ENCODE assay signal across 6 cellular contexts in genomic region chrX:152925835-152926234, GRCh38.
"Had no signal": no experiment of that assay in that cellular context is flagged by ENCODE, and none has a peak within 500 bp of the region (broad histone marks: within the 10 kb centered on the region; RNA-seq: fewer than 3 reads in every experiment).

No MANE protein-coding gene starts in this region.

- H3K4me3 ChIP-seq: colonic mucosa, left ventricle myocardium inferior, sigmoid colon had no signal

- H3K36me3 ChIP-seq: colonic mucosa, left ventricle myocardium inferior, sigmoid colon had no signal

- DNase-seq: activated CD8-positive, alpha-beta memory T cell treated with anti-CD3 and anti-CD28 coated beads, Interleukin-2, amount 50 U/mL, for 48 hours; left ventricle myocardium inferior; sigmoid colon had no signal

- H3K27me3 ChIP-seq: colonic mucosa, foreskin keratinocyte, sigmoid colon had no signal

- H3K9me3 ChIP-seq: colonic mucosa, left ventricle myocardium inferior, sigmoid colon had no signal

- H3K27ac ChIP-seq: colonic mucosa, foreskin keratinocyte, left ventricle myocardium inferior, sigmoid colon, VCaP had no signal

- H3K4me1 ChIP-seq: colonic mucosa, foreskin keratinocyte, left ventricle myocardium inferior had no signal
